In genomic region chr12:104386461-104386860, GRCh38 we compare ENCODE assay signal across 30 cellular contexts.
"Had no signal": no experiment of that assay in that cellular context is flagged by ENCODE, and none has a peak within 500 bp of the region (broad histone marks: within the 10 kb centered on the region; RNA-seq: fewer than 3 reads in every experiment).

No MANE protein-coding gene starts in this region.

- DNase-seq: activated CD4-positive, alpha-beta T cell treated with anti-CD3 and anti-CD28 coated beads for 1 hour; activated CD4-positive, alpha-beta T cell treated with anti-CD3 and anti-CD28 coated beads for 36 hours; activated CD4-positive, alpha-beta T cell treated with anti-CD3 and anti-CD28 coated beads for 48 hours; activated CD4-positive, alpha-beta T cell treated with anti-CD3 and anti-CD28 coated beads, Interleukin-2, amount 10 ng/mL, durations not matched to agents 7 days and 5 days; activated CD4-positive, alpha-beta T cell treated with anti-CD3 and anti-CD28 coated beads, Interleukin-2, amount 50 U/mL, for 48 hours; activated CD4-positive, CD25-positive, alpha-beta regulatory T cell; activated CD8-positive, alpha-beta memory T cell treated with anti-CD3 and anti-CD28 coated beads, Interleukin-2, amount 50 U/mL, for 4 hours; activated CD8-positive, alpha-beta T cell treated with anti-CD3 and anti-CD28 coated beads for 36 hours; activated effector memory CD4-positive, alpha-beta T cell treated with anti-CD3 and anti-CD28 coated beads, Interleukin-2, amount 50 U/mL, for 16 hours; activated gamma-delta T cell treated with Interleukin-2 at 50 U/mL for 16 hours; activated naive CD4-positive, alpha-beta T cell; activated naive CD4-positive, alpha-beta T cell treated with anti-CD3 and anti-CD28 coated beads for 36 hours; activated naive CD4-positive, alpha-beta T cell treated with anti-CD3 and anti-CD28 coated beads, Interleukin-2, amount 50 U/mL, for 16 hours; activated naive CD8-positive, alpha-beta T cell treated with anti-CD3 and anti-CD28 coated beads for 36 hours; activated T-cell treated with anti-CD3 and anti-CD28 coated beads for 4 hours; activated T-cell treated with anti-CD3 and anti-CD28 coated beads, Interleukin-2, amount 50 U/mL, for 1 hour; activated T-cell treated with anti-CD3 and anti-CD28 coated beads, Interleukin-2, amount 50 U/mL, for 4 hours; amniotic stem cell; aorta; body of pancreas; central memory CD4-positive, alpha-beta T cell; T-helper 1 cell; T-helper 2 cell; T-helper 9 cell had no signal

- H3K4me3 Mint-ChIP-seq: activated CD4-positive, alpha-beta T cell treated with anti-CD3 and anti-CD28 coated beads for 36 hours; activated CD4-positive, alpha-beta T cell treated with anti-CD3 and anti-CD28 coated beads, Interleukin-2, amount 10 ng/mL, durations not matched to agents 7 days and 5 days; activated CD8-positive, alpha-beta T cell treated with anti-CD3 and anti-CD28 coated beads for 36 hours; activated naive CD4-positive, alpha-beta T cell treated with anti-CD3 and anti-CD28 coated beads for 36 hours; activated naive CD8-positive, alpha-beta T cell treated with anti-CD3 and anti-CD28 coated beads for 36 hours; activated T-cell treated with anti-CD3 and anti-CD28 coated beads, Interleukin-2, amount 50 U/mL, for 4 hours; activated T-helper 1 cell treated with anti-CD3 and anti-CD28 coated beads, Interleukin-12 subunit alpha, Interleukin-12 subunit beta, Interleukin-2, Interleukin-4 antibody, amounts not matched to agents 30 ng/mL and 10 ng/mL and 1 ng/mL, durations not matched to agents 14 hours and 24 hours and 36 hours; activated T-helper 17 cell treated with anti-CD3 and anti-CD28 coated beads, Interleukin-2, amount 50 U/mL, for 72 hours; T-helper 1 cell treated with Interleukin-12 subunit alpha and Interleukin-12 subunit beta and Interleukin-4 antibody, amounts not matched to agents 30 μg/mL and 1 μg/mL, for 36 hours; T-helper 2 cell treated with Interferon-gamma antibody and Interleukin-4, amounts not matched to agents 5 μg/mL and 100 μg/mL, for 36 hours had no signal

- H3K9me3 Mint-ChIP-seq: activated CD4-positive, alpha-beta T cell treated with anti-CD3 and anti-CD28 coated beads, Interleukin-2, amount 10 ng/mL, durations not matched to agents 7 days and 5 days; activated CD8-positive, alpha-beta T cell treated with anti-CD3 and anti-CD28 coated beads for 36 hours; activated naive CD4-positive, alpha-beta T cell treated with anti-CD3 and anti-CD28 coated beads for 36 hours; activated naive CD8-positive, alpha-beta T cell treated with anti-CD3 and anti-CD28 coated beads for 36 hours; activated T-cell treated with anti-CD3 and anti-CD28 coated beads, Interleukin-2, amount 50 U/mL, for 4 hours; activated T-helper 17 cell treated with anti-CD3 and anti-CD28 coated beads, Interleukin-2, amount 50 U/mL, for 72 hours; T-helper 1 cell treated with Interleukin-12 subunit alpha and Interleukin-12 subunit beta and Interleukin-4 antibody, amounts not matched to agents 30 μg/mL and 1 μg/mL, for 36 hours; T-helper 2 cell treated with Interferon-gamma antibody and Interleukin-4, amounts not matched to agents 5 μg/mL and 100 μg/mL, for 36 hours had no signal

- H3K27ac Mint-ChIP-seq: activated CD4-positive, alpha-beta T cell treated with anti-CD3 and anti-CD28 coated beads for 36 hours; activated CD4-positive, alpha-beta T cell treated with anti-CD3 and anti-CD28 coated beads, Interleukin-2, amount 10 ng/mL, durations not matched to agents 7 days and 5 days; activated CD8-positive, alpha-beta T cell treated with anti-CD3 and anti-CD28 coated beads for 36 hours; activated naive CD4-positive, alpha-beta T cell treated with anti-CD3 and anti-CD28 coated beads for 36 hours; activated naive CD4-positive, alpha-beta T cell treated with anti-CD3 and anti-CD28 coated beads, Interleukin-2, amount 50 U/mL, for 72 hours; activated naive CD8-positive, alpha-beta T cell treated with anti-CD3 and anti-CD28 coated beads for 36 hours; activated T-helper 1 cell treated with anti-CD3 and anti-CD28 coated beads, Interleukin-12 subunit alpha, Interleukin-12 subunit beta, Interleukin-2, Interleukin-4 antibody, amounts not matched to agents 30 ng/mL and 10 ng/mL and 1 ng/mL, durations not matched to agents 14 hours and 24 hours and 36 hours; activated T-helper 17 cell treated with anti-CD3 and anti-CD28 coated beads, Interleukin-2, amount 50 U/mL, for 72 hours; T-helper 1 cell treated with Interleukin-12 subunit alpha and Interleukin-12 subunit beta and Interleukin-4 antibody, amounts not matched to agents 30 μg/mL and 1 μg/mL, for 36 hours; T-helper 2 cell treated with Interferon-gamma antibody and Interleukin-4, amounts not matched to agents 5 μg/mL and 100 μg/mL, for 36 hours had no signal

- ATAC-seq: activated CD4-positive, alpha-beta T cell treated with anti-CD3 and anti-CD28 coated beads for 36 hours; activated CD4-positive, CD25-positive, alpha-beta regulatory T cell treated with anti-CD3 and anti-CD28 coated beads, Interleukin-2, amount 50 U/mL, for 24 hours; activated CD8-positive, alpha-beta T cell treated with anti-CD3 and anti-CD28 coated beads for 36 hours; activated naive CD4-positive, alpha-beta T cell treated with anti-CD3 and anti-CD28 coated beads, Interleukin-2, amount 50 U/mL, for 72 hours; activated T-cell treated with anti-CD3 and anti-CD28 coated beads, Interleukin-2, amount 50 U/mL, for 4 hours; activated T-helper 17 cell treated with anti-CD3 and anti-CD28 coated beads, Interleukin-2, amount 50 U/mL, for 72 hours; body of pancreas had no signal

- H3K36me3 Mint-ChIP-seq: activated naive CD4-positive, alpha-beta T cell treated with anti-CD3 and anti-CD28 coated beads, Interleukin-2, amount 50 U/mL, for 72 hours; activated naive CD8-positive, alpha-beta T cell treated with anti-CD3 and anti-CD28 coated beads for 36 hours had no signal
